ENCODE assay signal across 8 cellular contexts in the genomic region with DNA sequence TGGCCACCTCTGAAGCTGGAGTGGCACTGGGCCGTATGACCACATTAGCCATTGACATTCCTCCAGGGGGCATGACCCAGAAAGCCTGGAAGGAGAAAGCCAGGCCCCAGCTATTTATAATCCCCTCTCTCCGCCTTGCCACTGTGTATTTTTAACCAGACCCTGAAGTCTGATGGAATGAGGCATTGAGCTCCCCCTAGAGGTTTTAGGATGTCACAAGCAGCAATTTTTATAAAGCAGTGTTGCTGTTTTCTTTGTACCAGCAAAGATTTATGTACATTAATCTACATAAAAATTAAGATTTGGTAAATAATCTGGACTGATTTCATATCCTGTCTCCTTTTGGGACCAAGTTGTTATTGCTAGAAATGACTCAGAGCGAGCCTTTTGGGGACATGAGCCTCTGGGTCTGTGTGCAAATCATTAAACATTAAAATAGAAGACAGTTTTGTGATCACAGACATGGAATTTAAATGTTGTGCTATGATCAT.
DNase-seq lines count a peak whose midpoint lies in the region; ATAC-seq, FAIRE-seq and TF ChIP-seq lines count a peak whose summit lies in the region.

No MANE protein-coding gene starts in this region.

- H3K4me1 ChIP-seq in CD8-positive, alpha-beta T cell (ENCODE audit: insufficient read depth, low read length) = no peaks in the 10 kb centered on the region
- H3K4me1 ChIP-seq in NT2/D1 (ENCODE audit: insufficient read depth, insufficient read length) (peaks cover 10% of the 10 kb centered on the region), HepG2 (ENCODE audit: insufficient read depth, low read length) (peaks cover 61% of the 10 kb centered on the region), uterus (peaks cover 12 to 18% of the 10 kb centered on the region in 2 donors)
- H3K4me1 ChIP-seq in CD4-positive, alpha-beta memory T cell (ENCODE audit: insufficient read depth, low read length) = no peaks in the 10 kb centered on the region

- peaks cover 20% of the 10 kb centered on the region for H4K20me1 ChIP-seq in HepG2 (ENCODE audit: insufficient read depth, low read length)

- no peak overlapping the region for H3K27ac Mint-ChIP-seq in CD8-positive, alpha-beta T cell
- H3K27ac Mint-ChIP-seq in chondrocyte (ENCODE audit: unreplicated experiment) = peak overlapping the region; percentile 98
- no peak overlapping the region for H3K27ac Mint-ChIP-seq in CD4-positive, alpha-beta memory T cell

- peak; percentile 42 for TF ChIP-seq CTCF in CD8-positive, alpha-beta T cell (IDR thresholded peaks at IDR 0.05)
- TF ChIP-seq CTCF in chondrocyte (IDR thresholded peaks at IDR 0.05) (peak; percentile 95), HepG2 (CRISPR knock-in tag; IDR thresholded peaks at IDR 0.05) (peak; percentile 76), uterus (IDR thresholded peaks at IDR 0.05) (peak; percentile 81 to 87 (median 84))

- intact Hi-C loops in CD8-positive, alpha-beta T cell (cut with DNase I, micrococcal nuclease) = no loop called here
- intact Hi-C loops in HepG2 (cut with micrococcal nuclease; ENCODE audit: unreplicated experiment) = loop anchor here (1.0 kb wide), 3 partner anchors 127 to 282 kb away; a partner anchor contains a TSS
- intact Hi-C loops in uterus (cut with DNase I; ENCODE audit: low total_unique reads) = no loop called here
- intact Hi-C loops in CD4-positive, alpha-beta memory T cell (cut with micrococcal nuclease) = loop anchor here (5.0 kb wide), 1 partner anchor 283 kb away; no protein-coding TSS in a partner anchor

- H3K36me3 ChIP-seq in CD8-positive, alpha-beta T cell (ENCODE audit: insufficient read depth, low read length) = no peaks in the 10 kb centered on the region
- H3K36me3 ChIP-seq in NT2/D1 (ENCODE audit: insufficient read depth, insufficient read length, low read length) (peaks cover 8% of the 10 kb centered on the region), HepG2 (replicated peaks in 1 of 2; ENCODE audit: control insufficient read depth in 1 of 2, insufficient read depth in 2 of 2, low read length in 2 of 2) (peaks cover 0 to 17% of the 10 kb centered on the region in 2 experiments; a peak in 2 of 5 replicates), uterus (no peaks in the 10 kb centered on the region)
- H3K36me3 ChIP-seq in CD4-positive, alpha-beta memory T cell (ENCODE audit: insufficient read depth, low read length) = no peaks in the 10 kb centered on the region

- H3K27ac ChIP-seq in CD8-positive, alpha-beta T cell (ENCODE audit: low read depth, low read length) = no peak overlapping the region
- H3K27ac ChIP-seq in HepG2 (ENCODE audit: extremely low read length, insufficient read depth, low read length) = no peak overlapping the region
- peak overlapping the region; percentile 50 to 68 for H3K27ac ChIP-seq in uterus
- H3K27ac ChIP-seq in CD4-positive, alpha-beta memory T cell (ENCODE audit: low read depth, low read length) = no peak overlapping the region

- H3K9ac ChIP-seq in NT2/D1 (ENCODE audit: insufficient read length, low read depth) = peak overlapping the region; percentile 17
- no peak overlapping the region for H3K9ac ChIP-seq in HepG2 (ENCODE audit: insufficient read depth, low read depth, low read length)

- no peaks in the 10 kb centered on the region for H3K27me3 ChIP-seq in CD8-positive, alpha-beta T cell (ENCODE audit: insufficient read depth, low read length)
- no peaks in the 10 kb centered on the region for H3K27me3 ChIP-seq in NT2/D1 (ENCODE audit: insufficient read depth, insufficient read length)
- H3K27me3 ChIP-seq in HepG2 (ENCODE audit: control insufficient read depth in 1 of 2, insufficient read depth in 2 of 2, low read length in 2 of 2) = no peaks in the 10 kb centered on the region
- no peaks in the 10 kb centered on the region for H3K27me3 ChIP-seq in uterus
- no peaks in the 10 kb centered on the region for H3K27me3 ChIP-seq in CD4-positive, alpha-beta memory T cell (ENCODE audit: insufficient read depth, low read length)

- H3K9me3 ChIP-seq in CD8-positive, alpha-beta T cell (ENCODE audit: low read length) = no peaks in the 10 kb centered on the region
- H3K9me3 ChIP-seq in NT2/D1 (ENCODE audit: insufficient read depth, low read length) = no peaks in the 10 kb centered on the region
- no peaks in the 10 kb centered on the region for H3K9me3 ChIP-seq in HepG2 (ENCODE audit: low read length)
- no peaks in the 10 kb centered on the region for H3K9me3 ChIP-seq in uterus
- no peaks in the 10 kb centered on the region for H3K9me3 ChIP-seq in CD4-positive, alpha-beta memory T cell (ENCODE audit: control insufficient read depth in 1 of 2, low read length in 2 of 2)

- H2AFZ ChIP-seq in HepG2 (ENCODE audit: low read length) = no peak overlapping the region

- TF ChIP-seq RAD21 in HepG2 (CRISPR knock-in tag; IDR thresholded peaks at IDR 0.05) = peak; percentile 55; the same call in 1 of the 2 replicates

- in situ Hi-C loops in HepG2 (cut with HindIII; ENCODE audit: extremely low pct_ligation_motif_present, low pct_unique_long_range_greater_than_20kb) = loop anchor here (5.0 kb wide), 2 partner anchors 163 to 283 kb away; no protein-coding TSS in a partner anchor

- no peaks in the 10 kb centered on the region for H3K4me1 Mint-ChIP-seq in CD8-positive, alpha-beta T cell (ENCODE audit: low read depth)
- H3K4me1 Mint-ChIP-seq in chondrocyte (ENCODE audit: low read depth) = peaks cover 66% of the 10 kb centered on the region
- peaks cover 0 to 5% (median under 1%) of the 10 kb centered on the region in 4 donors for H3K4me1 Mint-ChIP-seq in CD4-positive, alpha-beta memory T cell

- TF ChIP-seq EP300 in HepG2 (IDR thresholded peaks at IDR 0.05; ENCODE audit: low read depth in 2 of 2, low read length in 2 of 2) = no peak
- no peak for TF ChIP-seq EP300 in HepG2 (CRISPR knock-in tag; IDR thresholded peaks at IDR 0.05; ENCODE audit: borderline replicate concordance)

- POLR2A ChIA-PET in CD8-positive, alpha-beta T cell (lab: Charles Lee) = no interaction called here
- POLR2A ChIA-PET in HepG2 (lab: Yijun Ruan, JAX) = interaction anchor here (0.8 to 1.3 kb wide), 3 partner anchors 61 to 157 kb away, joined by 3 read pairs; no protein-coding TSS in a partner anchor
- POLR2A ChIA-PET in CD4-positive, alpha-beta memory T cell (lab: Charles Lee; ENCODE audit: partially characterized antibody) = no interaction called here

- no peak for ATAC-seq in CD8-positive, alpha-beta T cell
- ATAC-seq in GM19468 (IDR thresholded peaks at IDR 0.05; ENCODE audit: extremely low read depth, unreplicated experiment) (peak; percentile 59), HepG2 (peak; percentile 83)

- no peak for DNase-seq in CD8-positive, alpha-beta T cell
- DNase-seq in Jurkat, Clone E6-1 (ENCODE audit: low read depth, low spot score) = peak; percentile 32
- DNase-seq in NT2/D1 (ENCODE audit: low read depth, low spot score) = peak; percentile 33
- no peak for DNase-seq in chondrocyte (ENCODE audit: low spot score)
- DNase-seq in HepG2 (ENCODE audit: low spot score) = peak; percentile 72
- DNase-seq in uterus = peak; percentile 42
- no peak for DNase-seq in CD4-positive, alpha-beta memory T cell

- no peak overlapping the region for H3K4me3 Mint-ChIP-seq in CD8-positive, alpha-beta T cell
- H3K4me3 Mint-ChIP-seq in chondrocyte (ENCODE audit: unreplicated experiment) = no peak overlapping the region
- no peak overlapping the region for H3K4me3 Mint-ChIP-seq in CD4-positive, alpha-beta memory T cell

- H3K27me3 Mint-ChIP-seq in CD8-positive, alpha-beta T cell (ENCODE audit: low read depth) = peaks cover 21% of the 10 kb centered on the region
- H3K27me3 Mint-ChIP-seq in chondrocyte (ENCODE audit: low read depth) = no peaks in the 10 kb centered on the region
- peaks cover 5 to 28% of the 10 kb centered on the region in 2 donors for H3K27me3 Mint-ChIP-seq in CD4-positive, alpha-beta memory T cell

- H3K9me3 Mint-ChIP-seq in CD8-positive, alpha-beta T cell = no peaks in the 10 kb centered on the region
- H3K9me3 Mint-ChIP-seq in chondrocyte (ENCODE audit: low read depth) = no peaks in the 10 kb centered on the region
- H3K9me3 Mint-ChIP-seq in CD4-positive, alpha-beta memory T cell = no peaks in the 10 kb centered on the region

- H3K36me3 Mint-ChIP-seq in CD8-positive, alpha-beta T cell = no peaks in the 10 kb centered on the region
- peaks cover 2% of the 10 kb centered on the region for H3K36me3 Mint-ChIP-seq in chondrocyte (ENCODE audit: low read depth)
- no peaks in the 10 kb centered on the region for H3K36me3 Mint-ChIP-seq in CD4-positive, alpha-beta memory T cell

- WGBS in HepG2 (ENCODE audit: low lambda C conversion rate) = 43% methylated on average over 3 of the region's 3 CpGs

- CTCF ChIA-PET in CD8-positive, alpha-beta T cell (lab: Charles Lee) = interaction anchor here (1.1 to 2.1 kb wide), 4 partner anchors 10 to 162 kb away, joined by 4 to 8 read pairs (median 6); no protein-coding TSS in a partner anchor
- CTCF ChIA-PET in HepG2 (lab: Yijun Ruan, JAX; ENCODE audit: low intra/inter-chr PET ratio, low total read pairs) = interaction anchor here (1.2 to 3.4 kb wide), 3 partner anchors 127 to 282 kb away, joined by 5 to 16 read pairs (median 10); a partner anchor contains a TSS
- CTCF ChIA-PET in CD4-positive, alpha-beta memory T cell (lab: Charles Lee; ENCODE audit: partially characterized antibody) = interaction anchor here (0.6 to 1.4 kb wide), 6 partner anchors 8 to 283 kb away, joined by 3 to 5 read pairs (median 4); no protein-coding TSS in a partner anchor

- TF ChIP-seq POLR2A in HepG2 (IDR thresholded peaks at IDR 0.05; ENCODE audit: insufficient read depth in 1 of 2, low read depth in 2 of 2, low read length in 2 of 2) (no peak), uterus (IDR thresholded peaks at IDR 0.05) (no peak)

- peaks cover 64% of the 10 kb centered on the region for H3K79me2 ChIP-seq in HepG2 (ENCODE audit: insufficient read depth, low read length)

- peak; percentile 54 for FAIRE-seq in HepG2 (lab: Jason Lieb, UNC)

- H3K4me3 ChIP-seq in CD8-positive, alpha-beta T cell (ENCODE audit: low read depth, low read length) = no peak overlapping the region
- H3K4me3 ChIP-seq in Jurkat, Clone E6-1 (ENCODE audit: low read length) = no peak overlapping the region
- no peak overlapping the region for H3K4me3 ChIP-seq in NT2/D1 (ENCODE audit: insufficient read length, low read depth)
- H3K4me3 ChIP-seq in HepG2 (replicated peaks in 1 of 3; ENCODE audit: insufficient read depth in 1 of 3, low read depth in 2 of 3, low read length in 3 of 3) = no peak overlapping the region
- H3K4me3 ChIP-seq in uterus = no peak overlapping the region
- no peak overlapping the region for H3K4me3 ChIP-seq in CD4-positive, alpha-beta memory T cell (ENCODE audit: low read length in 2 of 2)

- no peak overlapping the region for H3K4me2 ChIP-seq in HepG2 (ENCODE audit: low read depth, low read length)

- BruUV-seq in HepG2 (replicated peaks; lab: Mats Ljungman, UMichigan) = no TSS peak

TF ChIP-seq in HepG2, 621 proteins besides CTCF, POLR2A, EP300 and RAD21 (continues in another document):
- TF ChIP-seq SMC3 (IDR thresholded peaks at IDR 0.05; ENCODE audit: low read length) (peak; percentile 86), THAP11 (CRISPR knock-in tag; IDR thresholded peaks at IDR 0.05) (no peak), RARA (CRISPR knock-in tag; IDR thresholded peaks at IDR 0.05) (peak; percentile 54; the same call in 1 of the 2 replicates), MATR3 (CRISPR knock-in tag; IDR thresholded peaks at IDR 0.05) (no peak), STAG1 (CRISPR knock-in tag; IDR thresholded peaks at IDR 0.05) (peak; percentile 79), BCL6 (CRISPR knock-in tag; IDR thresholded peaks at IDR 0.05) (peak; percentile 62; the same call in 1 of the 2 replicates)

Comparison
In these comparisons a context has a peak if more than half of its experiments do, and no peak if none do; other contexts are left out.
1. DNase-seq: peak in Jurkat, Clone E6-1 (single experiment), NT2/D1 (single experiment), HepG2 (single experiment) and uterus (2 of 2); none in CD8-positive, alpha-beta T cell (0 of 7), chondrocyte (single experiment) and CD4-positive, alpha-beta memory T cell (0 of 5).
2. H3K27ac ChIP-seq: peak in uterus (2 of 2); none in CD8-positive, alpha-beta T cell (single experiment), HepG2 (single experiment) and CD4-positive, alpha-beta memory T cell (single experiment).
3. CTCF ChIP-seq: peak in every context shown above with its lines; median percentile 95 in chondrocyte; 84 in uterus; 76 in HepG2; 42 in CD8-positive, alpha-beta T cell.
4. intact Hi-C loops: an anchor here in HepG2 (1.0 kb wide) and CD4-positive, alpha-beta memory T cell (5.0 kb wide); none called in CD8-positive, alpha-beta T cell and uterus.